9 cellular contexts compared by ENCODE assay signal in the genomic region with DNA sequence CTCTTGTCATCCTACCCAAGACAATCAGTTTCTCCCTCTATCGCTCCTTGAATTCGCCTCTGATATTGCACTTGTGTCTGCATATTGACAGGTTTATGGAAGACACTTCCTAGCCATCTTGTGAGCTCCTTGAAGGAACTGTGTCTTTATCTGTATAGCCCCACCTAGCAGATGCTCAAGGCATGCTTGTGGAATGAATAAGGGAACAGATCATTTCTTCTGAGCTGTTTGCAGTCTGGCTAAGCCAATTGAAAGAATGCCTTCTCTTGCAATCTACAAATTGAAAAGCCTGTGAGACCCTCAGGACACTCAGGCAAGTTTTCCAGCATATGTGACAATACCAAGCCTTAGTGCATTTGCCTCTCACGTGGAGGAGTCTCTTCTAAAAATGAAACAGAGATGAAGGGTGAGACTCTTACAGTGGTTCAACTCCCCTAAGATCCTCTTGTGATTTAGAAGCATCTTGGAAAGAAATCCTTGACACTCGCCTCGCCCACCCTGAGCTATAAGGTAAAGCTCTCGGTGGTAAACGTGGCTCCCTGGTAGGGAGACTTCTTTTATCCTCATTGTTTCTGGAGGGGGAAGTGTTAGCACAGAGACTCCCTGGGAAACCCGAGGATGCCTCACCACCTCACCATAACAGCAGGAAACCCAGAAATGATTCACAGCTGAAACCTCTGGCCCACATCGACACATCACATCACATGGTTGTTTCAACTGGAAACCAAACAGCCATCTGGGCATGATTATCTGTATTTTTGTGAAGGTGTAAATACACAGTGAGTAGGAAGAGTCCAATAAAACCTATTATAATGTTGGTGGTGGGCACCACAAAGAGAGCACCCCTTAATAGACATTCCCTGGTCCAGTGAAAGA.
DNase-seq lines count a peak whose midpoint lies in the region; ATAC-seq, FAIRE-seq and TF ChIP-seq lines count a peak whose summit lies in the region.
"Had no signal": no experiment of that assay in that cellular context is flagged by ENCODE, and none has a peak within 500 bp of the region (broad histone marks: within the 10 kb centered on the region; RNA-seq: fewer than 3 reads in every experiment).

No MANE protein-coding gene starts in this region.

- DNase-seq in ACHN = peak; percentile 73
- DNase-seq in H54 (ENCODE audit: insufficient read length, low spot score) = peak; percentile 82
- peak; percentile 10 to 12 for DNase-seq in activated CD4-positive, alpha-beta T cell treated with anti-CD3 and anti-CD28 coated beads, Interleukin-2, amount 50 U/mL, for 4 hours
- peak; percentile 85 for DNase-seq in fibroblast of villous mesenchyme (ENCODE audit: low read depth)
- DNase-seq in upper lobe of right lung = no peak
- DNase-seq in NCI-H1436 treated with DMSO at 0.1 percent for 48 hours (lab: John Stamatoyannopoulos, UW) = no peak

- no peaks in the 10 kb centered on the region for H3K36me3 ChIP-seq in upper lobe of right lung

- no peak for TF ChIP-seq POLR2A in H54 (IDR thresholded peaks at IDR 0.05; ENCODE audit: low read depth, low read length)

- no peak overlapping the region for H3K4me3 ChIP-seq in fibroblast of villous mesenchyme (ENCODE audit: low read depth, low read length)
- H3K4me3 ChIP-seq in upper lobe of right lung = no peak overlapping the region

- no peak overlapping the region for H3K27ac ChIP-seq in upper lobe of right lung

- peak; percentile 96 for FAIRE-seq in H54 (lab: Jason Lieb, UNC)
- FAIRE-seq: colon had no signal

- H3K9me3 ChIP-seq in upper lobe of right lung = no peaks in the 10 kb centered on the region

- H3K27me3 ChIP-seq in upper lobe of right lung = no peaks in the 10 kb centered on the region

- ATAC-seq in upper lobe of right lung = peak; percentile 50
- ATAC-seq in HG02840 (IDR thresholded peaks at IDR 0.05; ENCODE audit: low FRiP score, unreplicated experiment) = no peak
- ATAC-seq in GM18873 (IDR thresholded peaks at IDR 0.05; ENCODE audit: low FRiP score, unreplicated experiment) = no peak

- intact Hi-C loops in upper lobe of right lung (cut with DNase I) = no loop called here

- TF ChIP-seq CTCF in fibroblast of villous mesenchyme (IDR thresholded peaks at IDR 0.05; ENCODE audit: insufficient read depth, low read depth, low read length) (peak; percentile 10), upper lobe of right lung (IDR thresholded peaks at IDR 0.05) (no peak)

- H3K4me1 ChIP-seq in upper lobe of right lung = no peaks in the 10 kb centered on the region

- in situ Hi-C loops in ACHN (cut with HindIII; ENCODE audit: low pct_ligation_motif_present, low pct_unique_long_range_greater_than_20kb, low sequenced_read_pairs) = no loop called here

Comparison
In these comparisons a context has a peak if more than half of its experiments do, and no peak if none do; other contexts are left out.
1. DNase-seq: peak in ACHN (single experiment), H54 (single experiment), activated CD4-positive, alpha-beta T cell treated with anti-CD3 and anti-CD28 coated beads, Interleukin-2, amount 50 U/mL, for 4 hours (2 of 2) and fibroblast of villous mesenchyme (single experiment); none in upper lobe of right lung (single experiment) and NCI-H1436 treated with DMSO at 0.1 percent for 48 hours (single experiment).